In the genomic region with DNA sequence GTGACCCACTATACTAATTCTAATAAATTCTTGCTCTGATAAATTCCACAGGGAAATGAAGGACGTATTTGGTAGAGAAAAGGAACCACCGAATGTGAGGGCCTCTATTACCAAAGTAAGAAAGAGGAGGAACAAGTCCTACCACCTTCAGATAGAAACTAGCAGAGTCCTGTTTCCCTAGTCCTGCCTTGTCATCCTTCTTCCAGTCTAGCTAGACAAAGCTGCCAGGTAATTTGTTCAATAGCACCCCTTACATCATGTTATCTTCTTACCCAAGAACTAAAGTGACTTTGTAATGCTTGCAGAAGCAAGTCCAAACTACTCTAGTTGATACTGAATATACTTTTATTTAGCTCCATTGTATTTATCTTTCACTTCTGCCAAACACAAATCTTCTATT, we compare ENCODE assay signal across 30 cellular contexts. TPM values are rescaled to one million over a fixed set of nuclear protein-coding genes. Genes with fewer than 3 reads are reported as not detected.
A peak's percentile ranks its signal among the peaks of the same experiment; 100 is the strongest.
DNase-seq lines count a peak whose midpoint lies in the region; ATAC-seq, FAIRE-seq and TF ChIP-seq lines count a peak whose summit lies in the region.
"Had no signal": no experiment of that assay in that cellular context is flagged by ENCODE, and none has a peak within 500 bp of the region (broad histone marks: within the 10 kb centered on the region; RNA-seq: fewer than 3 reads in every experiment).

No MANE protein-coding gene starts in this region.

- no peak for TF ChIP-seq EP300 in H1 (IDR thresholded peaks at IDR 0.05; ENCODE audit: borderline replicate concordance in 1 of 2, low read depth in 2 of 2, low read length in 2 of 2)

- no peak for TF ChIP-seq POLR2A in H1 (IDR thresholded peaks at IDR 0.05; ENCODE audit: control extremely low read depth in 1 of 2, low read depth in 2 of 2, low read length in 2 of 2)

- H2AFZ ChIP-seq in H1 (ENCODE audit: low read length) (0 out of 2 replicates have a peak overlapping the region, but pooled peaks have one; percentile 11), keratinocyte (ENCODE audit: control insufficient read depth, low read length) (peak overlapping the region; percentile 69)

- no peak overlapping the region for H3K18ac ChIP-seq in H1 (ENCODE audit: extremely low read depth, low read length)

- TF ChIP-seq RAD21 in H1 (IDR thresholded peaks at IDR 0.05 in 1 of 2, conservative IDR thresholded peaks at IDR 0.05 in 1 of 2; ENCODE audit: low read depth in 2 of 2, low read length in 2 of 2): no peak

- no peak overlapping the region for H2BK20ac ChIP-seq in H1 (ENCODE audit: low read length)

- no peak overlapping the region for H2BK5ac ChIP-seq in H1 (ENCODE audit: low read depth, low read length)

- H3K4me1 ChIP-seq in H1 (replicated peaks in 1 of 4; ENCODE audit: control insufficient read depth in 3 of 4, insufficient read depth in 4 of 4, low read length in 3 of 4) (no peaks in the 10 kb centered on the region), keratinocyte (ENCODE audit: control insufficient read depth, extremely low read depth, insufficient read depth, low read length) (peaks cover 6% of the 10 kb centered on the region)
- H3K4me1 ChIP-seq: BE2C had no signal

- dilution Hi-C loops in keratinocyte (cut with MboI; ENCODE audit: extremely low pct_ligation_motif_present, low sequenced_read_pairs): no loop called here

- H3K36me3 ChIP-seq in H1 (ENCODE audit: control insufficient read depth in 2 of 4, insufficient read depth in 4 of 4, low read length in 3 of 4) (no peaks in the 10 kb centered on the region), keratinocyte (ENCODE audit: control insufficient read depth in 2 of 2, extremely low read depth in 1 of 2, insufficient read depth in 2 of 2, low read length in 2 of 2) (no peaks in the 10 kb centered on the region)
- H3K36me3 ChIP-seq: BE2C had no signal

- POLR2A ChIA-PET in H1 (lab: Charles Lee; ENCODE audit: partially characterized antibody): no interaction called here

- H3K9me3 ChIP-seq in H1 (ENCODE audit: insufficient read depth in 2 of 2, low read depth in 1 of 2, low read length in 1 of 2) (no peaks in the 10 kb centered on the region), keratinocyte (ENCODE audit: control insufficient read depth, low read depth, low read length) (no peaks in the 10 kb centered on the region)
- H3K9me3 ChIP-seq: BE2C, SK-N-SH had no signal

- H4K91ac ChIP-seq in H1 (replicated peaks; ENCODE audit: insufficient read length, low read length): no peak overlapping the region

- H3K79me2 ChIP-seq in H1 (ENCODE audit: control insufficient read depth in 1 of 2, insufficient read depth in 2 of 2, low read length in 2 of 2) (no peaks in the 10 kb centered on the region), keratinocyte (ENCODE audit: control insufficient read depth, insufficient read depth, low read length) (no peaks in the 10 kb centered on the region)

- H3K4ac ChIP-seq in H1 (replicated peaks; ENCODE audit: insufficient read length, low read depth, low read length): no peak overlapping the region

- H3K56ac ChIP-seq in H1 (replicated peaks; ENCODE audit: insufficient read length, low read depth, low read length): no peak overlapping the region

- no peak overlapping the region for H2BK120ac ChIP-seq in H1 (replicated peaks; ENCODE audit: low read depth, low read length)

- CTCF ChIA-PET in H1 (lab: Charles Lee; ENCODE audit: partially characterized antibody): no interaction called here

- no peaks in the 10 kb centered on the region for H3K9me1 ChIP-seq in keratinocyte (ENCODE audit: control insufficient read depth, extremely low read depth, insufficient read depth, low read length)

- H3K27me3 ChIP-seq in H1 (replicated peaks in 1 of 4; ENCODE audit: control insufficient read depth in 3 of 4, extremely low read depth in 1 of 4, insufficient read depth in 3 of 4, low read length in 3 of 4) (no peaks in the 10 kb centered on the region), keratinocyte (ENCODE audit: control insufficient read depth, extremely low read depth, insufficient read depth, low read length) (no peaks in the 10 kb centered on the region)
- H3K27me3 ChIP-seq: BE2C had no signal

- no peak overlapping the region for H4K8ac ChIP-seq in H1 (ENCODE audit: extremely low read depth, insufficient read depth, low read length)

- no peak overlapping the region for H4K5ac ChIP-seq in H1 (ENCODE audit: insufficient read length, low read depth, low read length)

- H3K4me3 ChIP-seq in H1 (ENCODE audit: extremely low read depth in 1 of 4, insufficient read depth in 2 of 4, low read depth in 3 of 4, low read length in 4 of 4): no peak overlapping the region
- no peak overlapping the region for H3K4me3 ChIP-seq in keratinocyte (ENCODE audit: control insufficient read depth in 2 of 3, extremely low read depth in 1 of 3, insufficient read depth in 2 of 3, low read depth in 1 of 3, low read length in 3 of 3)
- H3K4me3 ChIP-seq: K562 had no signal

- H3K27ac ChIP-seq in H1 (ENCODE audit: low read depth, low read length): no peak overlapping the region
- H3K27ac ChIP-seq in keratinocyte (ENCODE audit: control insufficient read depth, insufficient read depth, low read length): no peak overlapping the region
- H3K27ac ChIP-seq: 22Rv1, RWPE1 had no signal

- no peak overlapping the region for H2BK12ac ChIP-seq in H1 (ENCODE audit: low read depth, low read length)

- 88% methylated on average over 2 of the region's 2 CpGs; no CpG with 5 or more reads in 1 of the 2 experiments for WGBS in H1 (ENCODE audit: extremely low coverage in 1 of 2, insufficient coverage in 1 of 2, insufficient read length in 1 of 2, insufficient replicate concordance in 2 of 2, low coverage in 1 of 2, low lambda C conversion rate in 2 of 2, missing lambda C conversion rate in 1 of 2), 2 experiments

- H3K79me1 ChIP-seq in H1 (ENCODE audit: low read depth, low read length): no peaks in the 10 kb centered on the region

- DNase-seq in SIG-M5 treated with dmso at 0.1 percent for 504 hours (lab: John Stamatoyannopoulos, UW; ENCODE audit: unreplicated experiment) (peak; percentile 15), SIG-M5 (lab: John Stamatoyannopoulos, UW) (no peak), H1 (ENCODE audit: low read depth in 1 of 2, low spot score in 2 of 2) (no peak), keratinocyte (ENCODE audit: low read depth, low spot score) (no peak), NCI-H1105 treated with DMSO at 0.1 percent for 48 hours (lab: John Stamatoyannopoulos, UW) (no peak)
- DNase-seq: BE2C; CD8-positive, alpha-beta memory T cell; DMS79 treated with DMSO at 0.1 percent for 48 hours; GF-D8; H9; HFFc6; Kasumi-1; NCI-H1092 treated with DMSO at 0.1 percent for 48 hours; NCI-H1436 treated with DMSO at 0.1 percent for 48 hours; NCI-H187 treated with DMSO at 0.1 percent for 48 hours; NCI-H2171 treated with DMSO at 0.1 percent for 48 hours; NCI-H345; NCI-H510A treated with DMSO at 0.1 percent for 48 hours; NCI-H748 treated with DMSO at 0.1 percent for 48 hours; SHP77 treated with DMSO at 0.1 percent for 48 hours; SK-N-SH had no signal

- no peak overlapping the region for H2BK15ac ChIP-seq in H1 (ENCODE audit: low read length)

- no peaks in the 10 kb centered on the region for H3K23me2 ChIP-seq in H1 (ENCODE audit: low read depth, low read length)

- no peak for FAIRE-seq in H1 (lab: Jason Lieb, UNC)
- FAIRE-seq in keratinocyte (lab: Jason Lieb, UNC): peak; percentile 65
- FAIRE-seq: GM12892, HTR-8/SVneo, K562 had no signal

- H3K9ac ChIP-seq in H1 (replicated peaks in 1 of 4; ENCODE audit: extremely low read depth in 1 of 4, low read depth in 3 of 4, low read length in 3 of 4) (no peak overlapping the region), keratinocyte (ENCODE audit: control insufficient read depth, extremely low read depth, insufficient read depth, low read length) (no peak overlapping the region)
- H3K9ac ChIP-seq: SK-N-SH had no signal

- H3K14ac ChIP-seq in H1 (ENCODE audit: insufficient read length): no peak overlapping the region

- H2AK5ac ChIP-seq in H1 (ENCODE audit: low read depth, low read length): no peak overlapping the region

- H3K23ac ChIP-seq in H1 (ENCODE audit: insufficient read length): no peak overlapping the region

- H4K20me1 ChIP-seq in H1 (replicated peaks in 1 of 2; ENCODE audit: control insufficient read depth in 1 of 2, insufficient read depth in 2 of 2, low read length in 2 of 2) (no peaks in the 10 kb centered on the region), keratinocyte (ENCODE audit: control insufficient read depth, extremely low read depth, insufficient read depth, low read length) (no peaks in the 10 kb centered on the region)

- TF ChIP-seq CTCF in H1 (IDR thresholded peaks at IDR 0.05; ENCODE audit: control extremely low read depth in 1 of 3, insufficient read depth in 1 of 3, low read depth in 1 of 3, low read length in 3 of 3) (no peak), keratinocyte (optimal IDR thresholded peaks at IDR 0.05 in 1 of 3, IDR thresholded peaks at IDR 0.05 in 1 of 3, conservative IDR thresholded peaks at IDR 0.05 in 1 of 3; ENCODE audit: extremely low read depth in 1 of 3, insufficient read depth in 2 of 3, low read length in 3 of 3) (no peak)

- H3K4me2 ChIP-seq in H1 (ENCODE audit: insufficient read depth in 1 of 2, low read depth in 2 of 2, low read length in 2 of 2): no peak overlapping the region
- H3K4me2 ChIP-seq in keratinocyte (ENCODE audit: control insufficient read depth, extremely low read depth, insufficient read depth, low read depth, low read length): peak overlapping the region; percentile 35
- H3K4me2 ChIP-seq: SK-N-SH had no signal

- ATAC-seq in GM21825 (IDR thresholded peaks at IDR 0.05; ENCODE audit: unreplicated experiment) (no peak), GM19455 (IDR thresholded peaks at IDR 0.05; ENCODE audit: unreplicated experiment) (no peak)
- ATAC-seq: K562, Panc1 had no signal

RNA-seq across cellular contexts. Expression of gene FAM83B, which starts 29.3 kb away (rescaled TPM):
- 5.7 and 6.4 TPM in 2 replicates for total RNA-seq in H1 (2021; fragmentation: NEBNext Ultra II Directional; extraction: Animal tissue kit (Norgen Biotek cat#: 25700))
- polyA plus RNA-seq in H1 (2011; rRNA removed) (0.66 and 0.71 TPM in 2 replicates), keratinocyte (19.3 to 30.3 TPM (median 26.5 TPM) in 3 replicates)
- 0.93 TPM for polyA plus RNA-seq in H1 (2011; cell fraction: cytosol; rRNA removed)
- polyA plus RNA-seq in H1 (2011; cell fraction: nucleus; rRNA removed): 0.61 TPM
- 1.1 to 1.8 TPM (median 1.2 TPM) in 4 replicates for polyA plus RNA-seq in H1 (2012, experiment 1 of 2)
- not detected for polyA plus RNA-seq in H1 (2012, experiment 2 of 2)
- 3.1 TPM for polyA plus RNA-seq in H1 (2013, experiment 1 of 2)
- polyA plus RNA-seq in H1 (2013, experiment 2 of 2): 3.6 TPM
- polyA minus RNA-seq in H1 (2011; rRNA and poly(A)+ RNA removed): 4.7 and 7.9 TPM in 2 replicates
- polyA minus RNA-seq in H1 (2011; cell fraction: cytosol; rRNA and poly(A)+ RNA removed): 3.1 TPM
- 8.1 TPM for polyA minus RNA-seq in H1 (2011; cell fraction: nucleus; rRNA and poly(A)+ RNA removed)
- 17.3 TPM for polyA plus RNA-seq in keratinocyte (2011; ENCODE audit: low read depth)
- polyA plus RNA-seq in keratinocyte (2011; cell fraction: cytosol; rRNA removed): 9.3 and 22.6 TPM in 2 replicates
- polyA plus RNA-seq in keratinocyte (2011; cell fraction: nucleus; rRNA removed): 37.4 and 43.7 TPM in 2 replicates
- 16.0 and 22.5 TPM in 2 replicates for polyA plus RNA-seq in keratinocyte (2012; ENCODE audit: low replicate concordance)
- 23.3 to 129 TPM (median 87.9 TPM) in 3 replicates for polyA minus RNA-seq in keratinocyte
- polyA minus RNA-seq in keratinocyte (2011; cell fraction: cytosol; rRNA and poly(A)+ RNA removed): 42.2 TPM
- 117 and 220 TPM in 2 replicates for polyA minus RNA-seq in keratinocyte (2011; cell fraction: nucleus; rRNA and poly(A)+ RNA removed)
- total RNA-seq: CD8-positive, alpha-beta memory T cell; HFFc6; K562 had no signal
- polyA plus RNA-seq: CD14-positive monocyte; CD8-positive, alpha-beta memory T cell; K562; SK-N-SH had no signal
